10 cellular contexts compared by ENCODE assay signal in the genomic region with DNA sequence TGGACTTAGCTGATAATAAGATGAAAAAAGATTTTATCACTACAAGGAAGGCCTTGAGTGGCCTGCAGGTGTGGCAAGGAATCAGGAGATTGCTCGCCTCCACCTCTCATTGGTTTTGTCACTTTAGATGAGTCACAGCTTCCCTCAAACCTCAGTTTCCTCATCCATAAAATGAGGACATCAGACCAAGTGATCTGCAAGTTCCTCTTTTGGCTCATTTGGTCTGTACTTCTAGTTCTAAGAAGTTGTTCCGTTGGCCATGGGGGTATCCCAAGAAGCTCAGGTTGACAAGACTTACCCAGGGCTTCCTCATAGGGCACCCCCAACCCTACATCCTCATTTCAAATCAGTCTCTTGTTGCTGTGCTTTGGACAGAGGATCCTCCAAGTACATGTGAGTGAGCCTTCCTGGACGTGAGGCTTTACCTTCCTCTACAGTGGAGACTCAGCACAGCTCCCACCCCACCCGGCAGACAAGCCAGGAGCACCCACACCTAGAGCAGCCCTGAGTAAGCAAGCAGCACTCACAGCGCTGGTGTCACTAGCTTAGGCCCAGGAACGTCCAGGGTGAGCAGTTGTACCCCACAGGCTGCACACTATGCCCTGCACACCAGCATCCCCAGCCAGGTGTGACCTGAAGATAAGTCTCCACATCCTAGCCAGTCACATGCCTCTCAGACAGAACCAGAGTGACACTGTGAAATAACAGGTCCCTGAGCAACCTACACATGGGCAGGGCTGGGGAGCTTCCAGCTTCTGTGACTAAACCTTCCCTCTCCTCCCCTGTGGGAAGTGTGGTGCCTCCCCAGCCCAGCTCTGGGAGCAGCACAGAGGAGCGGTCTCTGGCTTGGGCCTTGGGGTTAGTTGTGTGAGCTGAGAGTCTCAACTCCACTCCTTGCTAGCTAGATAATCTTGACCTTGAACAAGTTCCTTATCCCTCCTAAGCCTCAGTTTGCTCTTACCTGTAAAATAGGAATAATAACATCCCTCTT.
DNase-seq lines count a peak whose midpoint lies in the region; ATAC-seq, FAIRE-seq and TF ChIP-seq lines count a peak whose summit lies in the region.
"Had no signal": no experiment of that assay in that cellular context is flagged by ENCODE, and none has a peak within 500 bp of the region (broad histone marks: within the 10 kb centered on the region; RNA-seq: fewer than 3 reads in every experiment).

No MANE protein-coding gene starts in this region.

- H3K23ac ChIP-seq in H1 (ENCODE audit: insufficient read length) = no peak overlapping the region

- H3K9me3 ChIP-seq in H1 (ENCODE audit: insufficient read depth in 2 of 2, low read depth in 1 of 2, low read length in 1 of 2) (peaks cover 0 to 3% of the 10 kb centered on the region in 2 experiments; a peak in 2 of 4 replicates), smooth muscle cell (replicated peaks; ENCODE audit: low read depth) (peaks cover 4% of the 10 kb centered on the region)

- no peak overlapping the region for H2BK20ac ChIP-seq in H1 (ENCODE audit: low read length)

- H3K9me3 Mint-ChIP-seq in activated CD8-positive, alpha-beta memory T cell treated with anti-CD3 and anti-CD28 coated beads, Interleukin-2, amount 10 ng/mL, durations not matched to agents 7 days and 5 days (ENCODE audit: low read depth) = peaks cover 14% of the 10 kb centered on the region

- H4K5ac ChIP-seq in H1 (ENCODE audit: insufficient read length, low read depth, low read length) = no peak overlapping the region

- POLR2A ChIA-PET in H1 (lab: Charles Lee; ENCODE audit: partially characterized antibody) = no interaction called here

- FAIRE-seq in RCC 7860 (lab: Jason Lieb, UNC) (peak; percentile 59), H1 (lab: Jason Lieb, UNC) (no peak), GM12891 (lab: Jason Lieb, UNC) (no peak)

- H4K91ac ChIP-seq in H1 (replicated peaks; ENCODE audit: insufficient read length, low read length) = peak overlapping the region; percentile 66

- peaks cover 60% of the 10 kb centered on the region for H3K4me1 Mint-ChIP-seq in activated CD8-positive, alpha-beta memory T cell treated with anti-CD3 and anti-CD28 coated beads, Interleukin-2, amount 10 ng/mL, durations not matched to agents 7 days and 5 days

- no peaks in the 10 kb centered on the region for H3K79me1 ChIP-seq in H1 (ENCODE audit: low read depth, low read length)

- no peak overlapping the region for H3K27ac ChIP-seq in H1 (ENCODE audit: low read depth, low read length)
- peak overlapping the region; percentile 83 for H3K27ac ChIP-seq in smooth muscle cell (ENCODE audit: low read depth)
- H3K27ac ChIP-seq: sigmoid colon had no signal

- H3K27me3 Mint-ChIP-seq in activated CD8-positive, alpha-beta memory T cell treated with anti-CD3 and anti-CD28 coated beads, Interleukin-2, amount 10 ng/mL, durations not matched to agents 7 days and 5 days = peaks cover 38% of the 10 kb centered on the region

- H3K4me2 ChIP-seq in H1 (ENCODE audit: insufficient read depth in 1 of 2, low read depth in 2 of 2, low read length in 2 of 2) = no peak overlapping the region
- H3K4me2 ChIP-seq in smooth muscle cell = peak overlapping the region; percentile 47

- CTCF ChIA-PET in activated CD8-positive, alpha-beta memory T cell treated with anti-CD3 and anti-CD28 coated beads, Interleukin-2, amount 10 ng/mL, durations not matched to agents 7 days and 5 days (lab: Charles Lee) = interaction anchor here (0.6 to 4.5 kb wide), 15 partner anchors 10 to 1047 kb away, joined by 3 to 18 read pairs (median 4); no protein-coding TSS in a partner anchor
- CTCF ChIA-PET in H1 (lab: Charles Lee; ENCODE audit: partially characterized antibody) = interaction anchor here (0.8 to 2.7 kb wide), 14 partner anchors 7 to 242 kb away, joined by 3 to 13 read pairs (median 4); no protein-coding TSS in a partner anchor

- DNase-seq in activated CD8-positive, alpha-beta memory T cell treated with anti-CD3 and anti-CD28 coated beads, Interleukin-2, amount 10 ng/mL, durations not matched to agents 7 days and 5 days = no peak
- no peak for DNase-seq in activated CD8-positive, alpha-beta memory T cell treated with anti-CD3 and anti-CD28 coated beads, Interleukin-2, amount 50 U/mL, for 48 hours
- DNase-seq in RCC 7860 (ENCODE audit: low spot score) = no peak
- no peak for DNase-seq in H1 (ENCODE audit: low read depth in 1 of 2, low spot score in 2 of 2)
- DNase-seq in smooth muscle cell (lab: John Stamatoyannopoulos, UW; ENCODE audit: unreplicated experiment) = no peak
- DNase-seq in Ammon's horn (ENCODE audit: low spot score) = no peak
- no peak for DNase-seq in GM12891 (ENCODE audit: insufficient read length, low spot score)
- DNase-seq: foreskin melanocyte, sigmoid colon had no signal

- H4K20me1 ChIP-seq in H1 (replicated peaks in 1 of 2; ENCODE audit: control insufficient read depth in 1 of 2, insufficient read depth in 2 of 2, low read length in 2 of 2) = no peaks in the 10 kb centered on the region
- no peaks in the 10 kb centered on the region for H4K20me1 ChIP-seq in smooth muscle cell (ENCODE audit: low read depth)

- no peak overlapping the region for H3K18ac ChIP-seq in H1 (ENCODE audit: extremely low read depth, low read length)

- H3K27me3 ChIP-seq in H1 (replicated peaks in 1 of 4; ENCODE audit: control insufficient read depth in 3 of 4, extremely low read depth in 1 of 4, insufficient read depth in 3 of 4, low read length in 3 of 4) (no peaks in the 10 kb centered on the region), smooth muscle cell (ENCODE audit: low read depth) (no peaks in the 10 kb centered on the region)
- H3K27me3 ChIP-seq: sigmoid colon had no signal

- H3K4me3 Mint-ChIP-seq in activated CD8-positive, alpha-beta memory T cell treated with anti-CD3 and anti-CD28 coated beads, Interleukin-2, amount 10 ng/mL, durations not matched to agents 7 days and 5 days = peak overlapping the region; percentile 3

- H2AK5ac ChIP-seq in H1 (ENCODE audit: low read depth, low read length) = no peak overlapping the region

- H2BK15ac ChIP-seq in H1 (ENCODE audit: low read length) = peak overlapping the region; percentile 72

- H3K23me2 ChIP-seq in H1 (ENCODE audit: low read depth, low read length) = no peaks in the 10 kb centered on the region

- peaks cover 37% of the 10 kb centered on the region for H3K36me3 Mint-ChIP-seq in activated CD8-positive, alpha-beta memory T cell treated with anti-CD3 and anti-CD28 coated beads, Interleukin-2, amount 10 ng/mL, durations not matched to agents 7 days and 5 days

- H2BK12ac ChIP-seq in H1 (ENCODE audit: low read depth, low read length) = 0 out of 2 replicates have a peak overlapping the region, but pooled peaks have one; percentile 3

- no peak overlapping the region for H2AFZ ChIP-seq in H1 (ENCODE audit: low read length)
- no peak overlapping the region for H2AFZ ChIP-seq in smooth muscle cell (ENCODE audit: low read depth)

- no peak overlapping the region for H2BK120ac ChIP-seq in H1 (replicated peaks; ENCODE audit: low read depth, low read length)

- H3K9ac ChIP-seq in H1 (replicated peaks in 1 of 4; ENCODE audit: extremely low read depth in 1 of 4, low read depth in 3 of 4, low read length in 3 of 4) (no peak overlapping the region), smooth muscle cell (ENCODE audit: low read depth) (no peak overlapping the region)

- H3K4me1 ChIP-seq in H1 (replicated peaks in 1 of 4; ENCODE audit: control insufficient read depth in 3 of 4, insufficient read depth in 4 of 4, low read length in 3 of 4) (peaks cover 9 to 22% (median 18%) of the 10 kb centered on the region in 4 experiments), smooth muscle cell (ENCODE audit: low read depth) (peaks cover 24% of the 10 kb centered on the region)

- no peak overlapping the region for H2BK5ac ChIP-seq in H1 (ENCODE audit: low read depth, low read length)

- ATAC-seq in activated CD8-positive, alpha-beta memory T cell treated with anti-CD3 and anti-CD28 coated beads, Interleukin-2, amount 10 ng/mL, durations not matched to agents 7 days and 5 days = peak; percentile 16
- no peak for ATAC-seq in HG03439 (IDR thresholded peaks at IDR 0.05; ENCODE audit: unreplicated experiment)

- H3K4ac ChIP-seq in H1 (replicated peaks; ENCODE audit: insufficient read length, low read depth, low read length) = no peak overlapping the region

- no peak for TF ChIP-seq EP300 in H1 (IDR thresholded peaks at IDR 0.05; ENCODE audit: borderline replicate concordance in 1 of 2, low read depth in 2 of 2, low read length in 2 of 2)

- no peak overlapping the region for H3K4me3 ChIP-seq in H1 (ENCODE audit: extremely low read depth in 1 of 4, insufficient read depth in 2 of 4, low read depth in 3 of 4, low read length in 4 of 4)
- no peak overlapping the region for H3K4me3 ChIP-seq in smooth muscle cell
- H3K4me3 ChIP-seq: sigmoid colon had no signal

- H4K8ac ChIP-seq in H1 (ENCODE audit: extremely low read depth, insufficient read depth, low read length) = 0 out of 2 replicates have a peak overlapping the region, but pooled peaks have one; percentile 5

- no peak for TF ChIP-seq POLR2A in H1 (IDR thresholded peaks at IDR 0.05; ENCODE audit: control extremely low read depth in 1 of 2, low read depth in 2 of 2, low read length in 2 of 2)
- TF ChIP-seq POLR2A in GM12891 (IDR thresholded peaks at IDR 0.05; ENCODE audit: low read depth, low read length) = no peak

- H3K79me2 ChIP-seq in H1 (ENCODE audit: control insufficient read depth in 1 of 2, insufficient read depth in 2 of 2, low read length in 2 of 2) (no peaks in the 10 kb centered on the region), smooth muscle cell (ENCODE audit: low read depth) (no peaks in the 10 kb centered on the region)

- peak overlapping the region; percentile 81 for H3K27ac Mint-ChIP-seq in activated CD8-positive, alpha-beta memory T cell treated with anti-CD3 and anti-CD28 coated beads, Interleukin-2, amount 10 ng/mL, durations not matched to agents 7 days and 5 days

- H3K36me3 ChIP-seq in H1 (ENCODE audit: control insufficient read depth in 2 of 4, insufficient read depth in 4 of 4, low read length in 3 of 4) (no peaks in the 10 kb centered on the region), smooth muscle cell (ENCODE audit: low read depth) (no peaks in the 10 kb centered on the region)
- H3K36me3 ChIP-seq: sigmoid colon had no signal

- no peak overlapping the region for H3K14ac ChIP-seq in H1 (ENCODE audit: insufficient read length)

- H3F3A ChIP-seq in smooth muscle cell (ENCODE audit: low read depth) = peaks cover 29% of the 10 kb centered on the region

- WGBS in H1 (ENCODE audit: extremely low coverage in 1 of 2, insufficient coverage in 1 of 2, insufficient read length in 1 of 2, insufficient replicate concordance in 2 of 2, low coverage in 1 of 2, low lambda C conversion rate in 2 of 2, missing lambda C conversion rate in 1 of 2), 2 experiments = 92% methylated on average over 7 of the region's 7 CpGs; no CpG with 5 or more reads in 1 of the 2 experiments
- 89% methylated on average over 7 of the region's 7 CpGs for WGBS in smooth muscle cell (ENCODE audit: low lambda C conversion rate)

- TF ChIP-seq CTCF in H1 (IDR thresholded peaks at IDR 0.05; ENCODE audit: control extremely low read depth in 1 of 3, insufficient read depth in 1 of 3, low read depth in 1 of 3, low read length in 3 of 3) = no peak
- TF ChIP-seq CTCF in smooth muscle cell (IDR thresholded peaks at IDR 0.05; ENCODE audit: borderline replicate concordance, insufficient read depth, poor library complexity, severe bottlenecking) = no peak

- no peak for TF ChIP-seq RAD21 in H1 (IDR thresholded peaks at IDR 0.05 in 1 of 2, conservative IDR thresholded peaks at IDR 0.05 in 1 of 2; ENCODE audit: low read depth in 2 of 2, low read length in 2 of 2)

- H3K56ac ChIP-seq in H1 (replicated peaks; ENCODE audit: insufficient read length, low read depth, low read length) = no peak overlapping the region
